1 cellular context compared by ENCODE assay signal in genomic region chr17:32258383-32259121, GRCh38.
A peak's percentile ranks its signal among the peaks of the same experiment; 100 is the strongest.
TF ChIP-seq lines count a peak whose summit lies in the region.

No MANE protein-coding gene starts in this region.

TF ChIP-seq in H1, 55 proteins besides CTCF, POLR2A, EP300 and RAD21:
- TF ChIP-seq ZNF274 (IDR thresholded peaks at IDR 0.05; ENCODE audit: borderline replicate concordance, extremely low read depth, low read length) (no peak), POLR2AphosphoS5 (IDR thresholded peaks at IDR 0.05; ENCODE audit: low read depth, low read length) (no peak), GTF2F1 (IDR thresholded peaks at IDR 0.05; ENCODE audit: borderline replicate concordance, low read depth, low read length) (no peak), SUZ12 (IDR thresholded peaks at IDR 0.05; ENCODE audit: low read length) (no peak), MAFK (IDR thresholded peaks at IDR 0.05; ENCODE audit: low read depth, low read length) (no peak), YY1 (IDR thresholded peaks at IDR 0.05; ENCODE audit: low read depth, low read length) (0 out of 2 replicates have a peak, but pooled peaks have one; percentile 46), SAP30 (IDR thresholded peaks at IDR 0.05; ENCODE audit: insufficient read depth, insufficient replicate concordance, low read length) (no peak), ASH2L (IDR thresholded peaks at IDR 0.05; ENCODE audit: low read length) (no peak)
TF ChIP-seq in H1: peak in this region for 1.
